Comparison of ENCODE assay signal across 17 cellular contexts in the genomic region with DNA sequence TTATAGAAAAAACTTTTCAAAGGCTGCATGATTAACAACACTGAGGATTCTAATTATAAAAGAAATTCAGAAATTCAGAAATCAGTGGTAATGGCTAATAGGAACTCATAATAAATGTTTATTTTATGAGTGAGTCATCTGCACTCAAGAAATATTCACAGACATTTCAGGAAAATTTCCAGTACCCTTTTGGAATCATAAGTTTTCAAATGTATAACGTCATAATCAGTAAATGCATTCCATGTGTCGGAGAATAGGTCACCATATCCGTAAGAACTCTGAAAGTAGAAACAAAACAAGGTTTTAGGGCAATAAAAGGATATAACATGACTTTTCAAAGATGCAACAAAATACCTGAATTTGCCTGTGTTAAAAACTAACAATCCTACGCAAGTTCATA. TPM values are rescaled to one million over a fixed set of nuclear protein-coding genes. Genes with fewer than 3 reads are reported as not detected.
"Had no signal": no experiment of that assay in that cellular context is flagged by ENCODE, and none has a peak within 500 bp of the region (broad histone marks: within the 10 kb centered on the region; RNA-seq: fewer than 3 reads in every experiment).

No MANE protein-coding gene starts in this region.

- H3K9me3 ChIP-seq: neutrophil, upper lobe of right lung had no signal

- H3K27me3 ChIP-seq: neutrophil, upper lobe of right lung had no signal

- H3K27ac ChIP-seq: neutrophil, upper lobe of right lung, VCaP had no signal

- DNase-seq: activated CD8-positive, alpha-beta memory T cell treated with anti-CD3 and anti-CD28 coated beads, Interleukin-2, amount 50 U/mL, for 48 hours; activated CD8-positive, alpha-beta T cell treated with anti-CD3 and anti-CD28 coated beads for 36 hours; activated naive CD4-positive, alpha-beta T cell; effector memory CD8-positive, alpha-beta T cell; left cardiac atrium; naive thymus-derived CD4-positive, alpha-beta T cell; posterior cingulate gyrus; stimulated activated CD4-positive, alpha-beta T cell treated with anti-CD3 and anti-CD28 coated beads, Interleukin-15, amount 100 ng/mL, for 24 hours; stimulated activated CD4-positive, alpha-beta T cell treated with anti-CD3 and anti-CD28 coated beads, Interleukin-4, amount 100 ng/mL, for 24 hours; SW 1271; upper lobe of right lung had no signal

- H3K4me1 ChIP-seq: upper lobe of right lung had no signal

- H3K4me3 ChIP-seq: lung, upper lobe of right lung had no signal

- ATAC-seq: activated CD8-positive, alpha-beta T cell treated with anti-CD3 and anti-CD28 coated beads for 36 hours; effector memory CD8-positive, alpha-beta T cell; left cardiac atrium; naive thymus-derived CD4-positive, alpha-beta T cell; upper lobe of right lung had no signal

RNA-seq across cellular contexts. Expression of a gene that starts 56.4 kb away (rescaled TPM):
- total RNA-seq: activated CD8-positive, alpha-beta T cell treated with anti-CD3 and anti-CD28 coated beads for 36 hours; epithelial cell of proximal tubule; glomerular endothelial cell; left cardiac atrium; lung; mononuclear cell; naive thymus-derived CD4-positive, alpha-beta T cell; upper lobe of right lung had no signal
